8 cellular contexts compared by ENCODE assay signal in genomic region chr12:72017054-72017651, GRCh38.
DNase-seq lines count a peak whose midpoint lies in the region; ATAC-seq and TF ChIP-seq lines count a peak whose summit lies in the region.

No MANE protein-coding gene starts in this region.

- DNase-seq in Caki2 (ENCODE audit: low read depth), result peak; percentile 78
- DNase-seq in NCI-H69 (lab: John Stamatoyannopoulos, UW), result peak; percentile 84
- peak; percentile 17 to 37 for DNase-seq in activated CD4-positive, alpha-beta T cell treated with anti-CD3 and anti-CD28 coated beads, Interleukin-2, amount 50 U/mL, for 24 hours (ENCODE audit: low read depth in 1 of 2, low spot score in 1 of 2)
- peak; percentile 47 to 84 (median 80) for DNase-seq in dorsolateral prefrontal cortex
- peak; percentile 74 to 81 for DNase-seq in lung microvascular endothelial cell (ENCODE audit: low read depth in 2 of 2)
- peak; percentile 19 to 21 for DNase-seq in stimulated activated CD8-positive, alpha-beta memory T cell treated with anti-CD3 and anti-CD28 coated beads, Interleukin-2, amount 100 ng/mL, for 1 hour (ENCODE audit: low read depth in 2 of 2)

- H3K4me3 ChIP-seq in dorsolateral prefrontal cortex, result no peak overlapping the region

- no peaks in the 10 kb centered on the region for H3K27me3 ChIP-seq in dorsolateral prefrontal cortex

- in situ Hi-C loops in Caki2 (cut with HindIII; ENCODE audit: low pct_unique_long_range_greater_than_20kb, low sequenced_read_pairs), result no loop called here

- peak overlapping the region in 1 of 59 donors; percentile 69 for H3K27ac ChIP-seq in dorsolateral prefrontal cortex

- ATAC-seq in GM19468 (IDR thresholded peaks at IDR 0.05; ENCODE audit: extremely low read depth, unreplicated experiment) (peak; percentile 77), HG03565 (IDR thresholded peaks at IDR 0.05; ENCODE audit: unreplicated experiment) (peak; percentile 99)

- intact Hi-C loops in dorsolateral prefrontal cortex (cut with DNase I), result loop anchor here (5.0 kb wide), 1 partner anchor 255 kb away; the partner anchor contains the start of gene TRHDE (in 2 of the 2)

- TF ChIP-seq CTCF in dorsolateral prefrontal cortex (IDR thresholded peaks at IDR 0.05 in 54 of 56, conservative IDR thresholded peaks at IDR 0.05 in 2 of 56; ENCODE audit: low read depth in 1 of 56, partially characterized antibody in 56 of 56), result peak; percentile 65 to 97 (median 89)

Comparison
In these comparisons a context has a peak if more than half of its experiments do, and no peak if none do; other contexts are left out.
1. DNase-seq: peak in every context shown above with its lines; median percentile 84 in NCI-H69; 80 in dorsolateral prefrontal cortex; 78 in Caki2; 78 in lung microvascular endothelial cell; 27 in activated CD4-positive, alpha-beta T cell treated with anti-CD3 and anti-CD28 coated beads, Interleukin-2, amount 50 U/mL, for 24 hours; 20 in stimulated activated CD8-positive, alpha-beta memory T cell treated with anti-CD3 and anti-CD28 coated beads, Interleukin-2, amount 100 ng/mL, for 1 hour.